Comparison of ENCODE assay signal across 1 cellular context in genomic region chr14:100662850-100663527, GRCh38.
TF ChIP-seq lines count a peak whose summit lies in the region.

No MANE protein-coding gene starts in this region.

TF ChIP-seq in K562, 482 proteins besides CTCF, POLR2A, EP300 and RAD21 (continued from another document and continues in another):
- TF ChIP-seq ZNF318 (IDR thresholded peaks at IDR 0.05; ENCODE audit: borderline replicate concordance in 1 of 2, low read depth in 1 of 2) (no peak), RUNX1 (IDR thresholded peaks at IDR 0.05; ENCODE audit: low read depth) (no peak), GATAD2B (IDR thresholded peaks at IDR 0.05; ENCODE audit: borderline replicate concordance) (no peak), ZNF140 (CRISPR knock-in tag; IDR thresholded peaks at IDR 0.05) (no peak), ELF1 (tag; IDR thresholded peaks at IDR 0.05) (peak; percentile 63; the same call in 1 of the 2 replicates), ZKSCAN8 (CRISPR knock-in tag; IDR thresholded peaks at IDR 0.05) (peak; percentile 66; the same call in 1 of the 2 replicates), ZNF644 (tag; IDR thresholded peaks at IDR 0.05; ENCODE audit: low read depth) (0 out of 2 replicates have a peak, but pooled peaks have one; percentile 23), HDAC1 (IDR thresholded peaks at IDR 0.05) (no peak), FOXK2 (conservative IDR thresholded peaks at IDR 0.05 in 1 of 2, IDR thresholded peaks at IDR 0.05 in 1 of 2; ENCODE audit: low read depth in 2 of 2) (peak; percentile 17 to 40; a peak in 2 of 4 replicates), NR2C1 (IDR thresholded peaks at IDR 0.05) (no peak), NR2C1 (tag; IDR thresholded peaks at IDR 0.05) (0 out of 2 replicates have a peak, but pooled peaks have one; percentile 17), ID3 (CRISPR knock-in tag; IDR thresholded peaks at IDR 0.05) (no peak), ID3 (tag; IDR thresholded peaks at IDR 0.05) (0 out of 2 replicates have a peak, but pooled peaks have one; percentile 46), ZNF584 (CRISPR knock-in tag; IDR thresholded peaks at IDR 0.05; ENCODE audit: low read depth) (0 out of 2 replicates have a peak, but pooled peaks have one; percentile 63), ZNF311 (CRISPR knock-in tag; IDR thresholded peaks at IDR 0.05) (peak; percentile 51; the same call in 1 of the 2 replicates), MYNN (IDR thresholded peaks at IDR 0.05) (no peak), MYNN (CRISPR knock-in tag; IDR thresholded peaks at IDR 0.05) (no peak), HOMEZ (CRISPR knock-in tag; IDR thresholded peaks at IDR 0.05) (no peak), DEAF1 (CRISPR knock-in tag; IDR thresholded peaks at IDR 0.05) (peak; percentile 61), RBM25 (IDR thresholded peaks at IDR 0.05; ENCODE audit: low read depth, low read length, severe bottlenecking) (peak; percentile 64), GABPA (tag; conservative IDR thresholded peaks at IDR 0.05; ENCODE audit: low read depth) (peak; percentile 94), CTCFL (IDR thresholded peaks at IDR 0.05; ENCODE audit: borderline replicate concordance, insufficient read depth, low read depth, low read length, poor library complexity, severe bottlenecking) (peak; percentile 2), FOXJ3 (CRISPR knock-in tag; IDR thresholded peaks at IDR 0.05) (no peak), ZNF282 (CRISPR knock-in tag; IDR thresholded peaks at IDR 0.05) (no peak), ZNF12 (CRISPR knock-in tag; IDR thresholded peaks at IDR 0.05) (no peak), CBX2 (IDR thresholded peaks at IDR 0.05; ENCODE audit: insufficient read depth, low read length, poor library complexity, severe bottlenecking) (no peak), ZEB2 (IDR thresholded peaks at IDR 0.05) (peak; percentile 62; the same call in 1 of the 2 replicates), SIN3A (IDR thresholded peaks at IDR 0.05; ENCODE audit: borderline replicate concordance in 2 of 2, control insufficient read depth in 1 of 2, low read depth in 2 of 2, low read length in 2 of 2) (no peak)
- TF ChIP-seq, protein P1, sequence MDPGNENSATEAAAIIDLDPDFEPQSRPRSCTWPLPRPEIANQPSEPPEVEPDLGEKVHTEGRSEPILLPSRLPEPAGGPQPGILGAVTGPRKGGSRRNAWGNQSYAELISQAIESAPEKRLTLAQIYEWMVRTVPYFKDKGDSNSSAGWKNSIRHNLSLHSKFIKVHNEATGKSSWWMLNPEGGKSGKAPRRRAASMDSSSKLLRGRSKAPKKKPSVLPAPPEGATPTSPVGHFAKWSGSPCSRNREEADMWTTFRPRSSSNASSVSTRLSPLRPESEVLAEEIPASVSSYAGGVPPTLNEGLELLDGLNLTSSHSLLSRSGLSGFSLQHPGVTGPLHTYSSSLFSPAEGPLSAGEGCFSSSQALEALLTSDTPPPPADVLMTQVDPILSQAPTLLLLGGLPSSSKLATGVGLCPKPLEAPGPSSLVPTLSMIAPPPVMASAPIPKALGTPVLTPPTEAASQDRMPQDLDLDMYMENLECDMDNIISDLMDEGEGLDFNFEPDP (CRISPR knock-in tag; IDR thresholded peaks at IDR 0.05), result no peak
- TF ChIP-seq, protein P2, sequence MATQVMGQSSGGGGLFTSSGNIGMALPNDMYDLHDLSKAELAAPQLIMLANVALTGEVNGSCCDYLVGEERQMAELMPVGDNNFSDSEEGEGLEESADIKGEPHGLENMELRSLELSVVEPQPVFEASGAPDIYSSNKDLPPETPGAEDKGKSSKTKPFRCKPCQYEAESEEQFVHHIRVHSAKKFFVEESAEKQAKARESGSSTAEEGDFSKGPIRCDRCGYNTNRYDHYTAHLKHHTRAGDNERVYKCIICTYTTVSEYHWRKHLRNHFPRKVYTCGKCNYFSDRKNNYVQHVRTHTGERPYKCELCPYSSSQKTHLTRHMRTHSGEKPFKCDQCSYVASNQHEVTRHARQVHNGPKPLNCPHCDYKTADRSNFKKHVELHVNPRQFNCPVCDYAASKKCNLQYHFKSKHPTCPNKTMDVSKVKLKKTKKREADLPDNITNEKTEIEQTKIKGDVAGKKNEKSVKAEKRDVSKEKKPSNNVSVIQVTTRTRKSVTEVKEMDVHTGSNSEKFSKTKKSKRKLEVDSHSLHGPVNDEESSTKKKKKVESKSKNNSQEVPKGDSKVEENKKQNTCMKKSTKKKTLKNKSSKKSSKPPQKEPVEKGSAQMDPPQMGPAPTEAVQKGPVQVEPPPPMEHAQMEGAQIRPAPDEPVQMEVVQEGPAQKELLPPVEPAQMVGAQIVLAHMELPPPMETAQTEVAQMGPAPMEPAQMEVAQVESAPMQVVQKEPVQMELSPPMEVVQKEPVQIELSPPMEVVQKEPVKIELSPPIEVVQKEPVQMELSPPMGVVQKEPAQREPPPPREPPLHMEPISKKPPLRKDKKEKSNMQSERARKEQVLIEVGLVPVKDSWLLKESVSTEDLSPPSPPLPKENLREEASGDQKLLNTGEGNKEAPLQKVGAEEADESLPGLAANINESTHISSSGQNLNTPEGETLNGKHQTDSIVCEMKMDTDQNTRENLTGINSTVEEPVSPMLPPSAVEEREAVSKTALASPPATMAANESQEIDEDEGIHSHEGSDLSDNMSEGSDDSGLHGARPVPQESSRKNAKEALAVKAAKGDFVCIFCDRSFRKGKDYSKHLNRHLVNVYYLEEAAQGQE (CRISPR knock-in tag; IDR thresholded peaks at IDR 0.05; ENCODE audit: low read depth), result 0 out of 2 replicates have a peak, but pooled peaks have one; percentile 33
- TF ChIP-seq, protein P3, sequence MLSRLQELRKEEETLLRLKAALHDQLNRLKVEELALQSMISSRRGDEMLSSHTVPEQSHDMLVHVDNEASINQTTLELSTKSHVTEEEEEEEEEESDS (CRISPR knock-in tag; IDR thresholded peaks at IDR 0.05), result no peak
- TF ChIP-seq, protein P4, sequence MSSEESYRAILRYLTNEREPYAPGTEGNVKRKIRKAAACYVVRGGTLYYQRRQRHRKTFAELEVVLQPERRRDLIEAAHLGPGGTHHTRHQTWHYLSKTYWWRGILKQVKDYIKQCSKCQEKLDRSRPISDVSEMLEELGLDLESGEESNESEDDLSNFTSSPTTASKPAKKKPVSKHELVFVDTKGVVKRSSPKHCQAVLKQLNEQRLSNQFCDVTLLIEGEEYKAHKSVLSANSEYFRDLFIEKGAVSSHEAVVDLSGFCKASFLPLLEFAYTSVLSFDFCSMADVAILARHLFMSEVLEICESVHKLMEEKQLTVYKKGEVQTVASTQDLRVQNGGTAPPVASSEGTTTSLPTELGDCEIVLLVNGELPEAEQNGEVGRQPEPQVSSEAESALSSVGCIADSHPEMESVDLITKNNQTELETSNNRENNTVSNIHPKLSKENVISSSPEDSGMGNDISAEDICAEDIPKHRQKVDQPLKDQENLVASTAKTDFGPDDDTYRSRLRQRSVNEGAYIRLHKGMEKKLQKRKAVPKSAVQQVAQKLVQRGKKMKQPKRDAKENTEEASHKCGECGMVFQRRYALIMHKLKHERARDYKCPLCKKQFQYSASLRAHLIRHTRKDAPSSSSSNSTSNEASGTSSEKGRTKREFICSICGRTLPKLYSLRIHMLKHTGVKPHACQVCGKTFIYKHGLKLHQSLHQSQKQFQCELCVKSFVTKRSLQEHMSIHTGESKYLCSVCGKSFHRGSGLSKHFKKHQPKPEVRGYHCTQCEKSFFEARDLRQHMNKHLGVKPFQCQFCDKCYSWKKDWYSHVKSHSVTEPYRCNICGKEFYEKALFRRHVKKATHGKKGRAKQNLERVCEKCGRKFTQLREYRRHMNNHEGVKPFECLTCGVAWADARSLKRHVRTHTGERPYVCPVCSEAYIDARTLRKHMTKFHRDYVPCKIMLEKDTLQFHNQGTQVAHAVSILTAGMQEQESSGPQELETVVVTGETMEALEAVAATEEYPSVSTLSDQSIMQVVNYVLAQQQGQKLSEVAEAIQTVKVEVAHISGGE (CRISPR knock-in tag; IDR thresholded peaks at IDR 0.05), result peak in 2 of 3 experiments; percentile 90 to 99; a peak in 4 of 6 replicates
